11 cellular contexts compared by ENCODE assay signal in the genomic region with DNA sequence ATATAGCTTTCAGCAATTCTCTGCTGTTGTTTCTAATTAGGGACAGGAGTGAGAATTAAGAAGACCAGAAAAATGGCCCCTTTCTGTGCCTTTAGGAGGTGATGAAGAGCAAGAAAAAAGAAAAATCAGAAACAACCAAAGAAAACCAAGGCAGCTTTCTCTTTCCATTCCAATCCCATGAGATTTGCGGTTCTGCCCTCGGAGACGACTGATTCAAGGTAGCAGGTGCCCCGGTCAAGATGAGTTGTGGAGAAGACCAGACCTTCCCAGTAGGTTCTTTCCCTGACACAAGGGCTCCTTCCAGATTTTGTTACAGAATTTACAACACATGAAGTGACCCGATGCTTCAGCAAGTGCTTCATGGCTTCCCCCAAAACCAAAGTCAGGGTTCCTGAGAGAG. TPM values are rescaled to one million over a fixed set of nuclear protein-coding genes. Genes with fewer than 3 reads are reported as not detected.
A peak's percentile ranks its signal among the peaks of the same experiment; 100 is the strongest.
DNase-seq lines count a peak whose midpoint lies in the region; ATAC-seq and TF ChIP-seq lines count a peak whose summit lies in the region.
"Had no signal": no experiment of that assay in that cellular context is flagged by ENCODE, and none has a peak within 500 bp of the region (broad histone marks: within the 10 kb centered on the region; RNA-seq: fewer than 3 reads in every experiment).

No MANE protein-coding gene starts in this region.

- no peak overlapping the region for H3K27ac ChIP-seq in CD8-positive, alpha-beta T cell (ENCODE audit: low read depth, low read length)
- H3K27ac ChIP-seq in left lung = peak overlapping the region in 1 of 2 donors; percentile 87
- H3K27ac ChIP-seq: gastrocnemius medialis, SJSA1 had no signal

- H3K9me3 Mint-ChIP-seq in CD8-positive, alpha-beta T cell = no peaks in the 10 kb centered on the region
- H3K9me3 Mint-ChIP-seq in activated CD8-positive, alpha-beta T cell treated with anti-CD3 and anti-CD28 coated beads, Interleukin-2, amount 10 ng/mL, durations not matched to agents 7 days and 5 days (ENCODE audit: insufficient read depth) = no peaks in the 10 kb centered on the region

- peak; percentile 40 for TF ChIP-seq POLR2A in GM19099 (IDR thresholded peaks at IDR 0.05; ENCODE audit: extremely low read depth, insufficient read length, low read depth)

- H3K27me3 Mint-ChIP-seq in CD8-positive, alpha-beta T cell (ENCODE audit: low read depth) = no peaks in the 10 kb centered on the region
- no peaks in the 10 kb centered on the region for H3K27me3 Mint-ChIP-seq in activated CD8-positive, alpha-beta T cell treated with anti-CD3 and anti-CD28 coated beads, Interleukin-2, amount 10 ng/mL, durations not matched to agents 7 days and 5 days (ENCODE audit: low read depth)

- intact Hi-C loops in CD8-positive, alpha-beta T cell (cut with DNase I, micrococcal nuclease) = no loop called here
- intact Hi-C loops in left lung (cut with DNase I) = loop anchor here in 1 of 2 donors (10.0 kb wide), 1 partner anchor 104 kb away; the partner anchor contains the start of gene FAM114A1

- H3K9me3 ChIP-seq in CD8-positive, alpha-beta T cell (ENCODE audit: low read length) = no peaks in the 10 kb centered on the region
- H3K9me3 ChIP-seq in left lung = no peaks in the 10 kb centered on the region
- H3K9me3 ChIP-seq: gastrocnemius medialis, SJSA1 had no signal

- no peak overlapping the region for H3K4me3 ChIP-seq in CD8-positive, alpha-beta T cell (ENCODE audit: low read depth, low read length)
- H3K4me3 ChIP-seq in left lung = no peak overlapping the region
- H3K4me3 ChIP-seq: gastrocnemius medialis, SJSA1 had no signal

- ATAC-seq in CD8-positive, alpha-beta T cell = no peak
- ATAC-seq in HG02943 (IDR thresholded peaks at IDR 0.05; ENCODE audit: low read depth, unreplicated experiment) = peak; percentile 2
- no peak for ATAC-seq in activated CD8-positive, alpha-beta T cell treated with anti-CD3 and anti-CD28 coated beads, Interleukin-2, amount 10 ng/mL, durations not matched to agents 7 days and 5 days
- no peak for ATAC-seq in left lung
- ATAC-seq: gastrocnemius medialis had no signal

- no peak for DNase-seq in CD8-positive, alpha-beta T cell
- no peak for DNase-seq in activated CD8-positive, alpha-beta T cell treated with anti-CD3 and anti-CD28 coated beads, Interleukin-2, amount 10 ng/mL, durations not matched to agents 7 days and 5 days
- DNase-seq in NOMO-1 treated with dmso at 0.1 percent for 144 hours (lab: John Stamatoyannopoulos, UW; ENCODE audit: unreplicated experiment) = no peak
- DNase-seq in AML-193 (lab: John Stamatoyannopoulos, UW) = no peak
- no peak for DNase-seq in left lung
- no peak for DNase-seq in hypothalamus (lab: John Stamatoyannopoulos, UW)
- DNase-seq: NCI-H2107 had no signal

- H3K4me1 Mint-ChIP-seq in CD8-positive, alpha-beta T cell (ENCODE audit: low read depth) = peaks cover 19% of the 10 kb centered on the region
- peaks cover 25% of the 10 kb centered on the region for H3K4me1 Mint-ChIP-seq in activated CD8-positive, alpha-beta T cell treated with anti-CD3 and anti-CD28 coated beads, Interleukin-2, amount 10 ng/mL, durations not matched to agents 7 days and 5 days (ENCODE audit: low read depth)

- H3K36me3 ChIP-seq in CD8-positive, alpha-beta T cell (ENCODE audit: insufficient read depth, low read length) = no peaks in the 10 kb centered on the region
- H3K36me3 ChIP-seq in left lung = no peaks in the 10 kb centered on the region
- H3K36me3 ChIP-seq: gastrocnemius medialis, SJSA1 had no signal

- TF ChIP-seq CTCF in CD8-positive, alpha-beta T cell (IDR thresholded peaks at IDR 0.05) = no peak
- TF ChIP-seq CTCF in left lung (IDR thresholded peaks at IDR 0.05) = no peak

- no peaks in the 10 kb centered on the region for H3K4me1 ChIP-seq in CD8-positive, alpha-beta T cell (ENCODE audit: insufficient read depth, low read length)
- peaks cover 0 to 21% of the 10 kb centered on the region in 2 donors for H3K4me1 ChIP-seq in left lung
- H3K4me1 ChIP-seq: gastrocnemius medialis had no signal

- H3K4me3 Mint-ChIP-seq in CD8-positive, alpha-beta T cell = peak overlapping the region; percentile 18
- H3K4me3 Mint-ChIP-seq in activated CD8-positive, alpha-beta T cell treated with anti-CD3 and anti-CD28 coated beads, Interleukin-2, amount 10 ng/mL, durations not matched to agents 7 days and 5 days = peak overlapping the region; percentile 61

- POLR2A ChIA-PET in CD8-positive, alpha-beta T cell (lab: Charles Lee) = interaction anchor here (0.8 kb wide), 1 partner anchor 44 kb away, joined by 3 read pairs; no protein-coding TSS in a partner anchor
- POLR2A ChIA-PET in activated CD8-positive, alpha-beta T cell treated with anti-CD3 and anti-CD28 coated beads, Interleukin-2, amount 10 ng/mL, durations not matched to agents 7 days and 5 days (lab: Charles Lee) = interaction anchor here (1.3 kb wide), 1 partner anchor 22 kb away, joined by 4 read pairs; the partner anchor contains the start of gene TLR10

- H3K27me3 ChIP-seq in CD8-positive, alpha-beta T cell (ENCODE audit: insufficient read depth, low read length) = no peaks in the 10 kb centered on the region
- H3K27me3 ChIP-seq in left lung = no peaks in the 10 kb centered on the region
- H3K27me3 ChIP-seq: gastrocnemius medialis, SJSA1 had no signal

- no peak overlapping the region for H3K27ac Mint-ChIP-seq in CD8-positive, alpha-beta T cell
- peak overlapping the region; percentile 81 for H3K27ac Mint-ChIP-seq in activated CD8-positive, alpha-beta T cell treated with anti-CD3 and anti-CD28 coated beads, Interleukin-2, amount 10 ng/mL, durations not matched to agents 7 days and 5 days

- CTCF ChIA-PET in CD8-positive, alpha-beta T cell (lab: Charles Lee) = interaction anchor here (0.5 to 8.5 kb wide), 14 partner anchors 11 to 425 kb away, joined by 3 to 116 read pairs (median 8); partner anchors contain the start of genes TLR1, TLR10 and TLR6
- CTCF ChIA-PET in activated CD8-positive, alpha-beta T cell treated with anti-CD3 and anti-CD28 coated beads, Interleukin-2, amount 10 ng/mL, durations not matched to agents 7 days and 5 days (lab: Charles Lee) = interaction anchor here (1.1 to 8.5 kb wide), 13 partner anchors 10 to 442 kb away, joined by 3 to 99 read pairs (median 14); partner anchors contain the start of genes TLR1, TLR10 and TLR6

- H3K36me3 Mint-ChIP-seq in CD8-positive, alpha-beta T cell = no peaks in the 10 kb centered on the region
- no peaks in the 10 kb centered on the region for H3K36me3 Mint-ChIP-seq in activated CD8-positive, alpha-beta T cell treated with anti-CD3 and anti-CD28 coated beads, Interleukin-2, amount 10 ng/mL, durations not matched to agents 7 days and 5 days (ENCODE audit: low read depth)

RNA-seq across cellular contexts. Expression of gene TLR10, which starts 21.9 kb away (rescaled TPM):
- under 1 TPM; 0.22 to 0.28 TPM for total RNA-seq in CD8-positive, alpha-beta T cell
- total RNA-seq in activated CD8-positive, alpha-beta T cell treated with anti-CD3 and anti-CD28 coated beads, Interleukin-2, amount 10 ng/mL, durations not matched to agents 7 days and 5 days = under 1 TPM in 1 of 2 experiments, not detected in 1; 0.08 TPM
- total RNA-seq in left lung = 1 to 10 TPM in 1 of 2 donors, under 1 TPM in 1; 0.15 to 3.0 TPM
- total RNA-seq: gastrocnemius medialis, SJSA1 had no signal

RNA-seq across cellular contexts. Expression of gene TLR1, which starts 43.7 kb away (rescaled TPM):
- total RNA-seq in CD8-positive, alpha-beta T cell = 10 to 100 TPM; 10.1 to 13.4 TPM
- total RNA-seq in activated CD8-positive, alpha-beta T cell treated with anti-CD3 and anti-CD28 coated beads, Interleukin-2, amount 10 ng/mL, durations not matched to agents 7 days and 5 days = 1 to 10 TPM; 8.1 to 9.6 TPM
- total RNA-seq in left lung = 10 to 100 TPM; 13.4 to 59.8 TPM
